In the genomic region with DNA sequence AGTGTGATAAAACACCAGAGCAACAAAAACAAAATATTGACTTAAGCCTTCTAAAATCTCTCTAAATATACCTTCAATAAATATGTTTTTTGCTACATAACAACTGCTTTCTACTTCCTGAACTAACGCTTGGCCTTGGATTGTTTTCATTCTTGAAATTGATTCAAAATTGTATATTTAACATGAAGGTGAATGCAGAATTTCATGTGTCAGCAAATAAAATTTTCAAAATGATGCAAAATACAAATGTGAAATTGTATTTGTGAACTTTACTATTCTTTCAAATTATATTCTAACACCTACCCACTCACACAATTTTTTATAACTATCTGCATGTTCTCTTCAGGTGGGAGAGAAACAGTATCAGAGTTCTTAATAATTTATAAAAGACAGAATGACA, we compare ENCODE assay signal across 5 cellular contexts. TPM values are rescaled to one million over a fixed set of nuclear protein-coding genes. Genes with fewer than 3 reads are reported as not detected.
"Had no signal": no experiment of that assay in that cellular context is flagged by ENCODE, and none has a peak within 500 bp of the region (broad histone marks: within the 10 kb centered on the region; RNA-seq: fewer than 3 reads in every experiment).

No MANE protein-coding gene starts in this region.

RNA-seq across cellular contexts. Expression of gene RBMY1B, which starts 48.2 kb away (rescaled TPM):
- total RNA-seq: HT-29, HT1080, IMR-90, K562 had no signal
- polyA plus RNA-seq: IgD-negative memory B cell, IMR-90, K562 had no signal
